In genomic region chr12:55729592-55730446, GRCh38 we compare ENCODE assay signal across 8 cellular contexts. TPM values are rescaled to one million over a fixed set of nuclear protein-coding genes. Genes with fewer than 3 reads are reported as not detected.
DNase-seq lines count a peak whose midpoint lies in the region; TF ChIP-seq lines count a peak whose summit lies in the region.

No MANE protein-coding gene starts in this region.

- intact Hi-C loops in cardiac septum (cut with DNase I), result loop anchor here (1.0 kb wide), 1 partner anchor 22 kb away; no protein-coding TSS in a partner anchor

- no peaks in the 10 kb centered on the region for H3K9me2 ChIP-seq in MM.1S (replicated peaks; ENCODE audit: insufficient read depth, low read length)

- H3K4me3 Mint-ChIP-seq in osteocyte (ENCODE audit: unreplicated experiment), result peak overlapping the region; percentile 87

- no peaks in the 10 kb centered on the region for H3K9me3 Mint-ChIP-seq in osteocyte (ENCODE audit: unreplicated experiment)

- H3K4me1 ChIP-seq in MM.1S (ENCODE audit: low read length), result peaks cover 16% of the 10 kb centered on the region

- peak overlapping the region; percentile 77 for H3K9ac ChIP-seq in MM.1S (ENCODE audit: low read length)

- H3K36me3 Mint-ChIP-seq in osteocyte (ENCODE audit: unreplicated experiment), result peaks cover 16% of the 10 kb centered on the region

- POLR2A ChIA-PET in GM10248 (lab: Yijun Ruan, JAX), result interaction anchor here (0.5 to 1.7 kb wide), 8 partner anchors 8 to 845 kb away, joined by 3 to 11 read pairs (median 3); partner anchors contain the start of genes ORMDL2, PA2G4, RDH5 and SARNP

- no peaks in the 10 kb centered on the region for H3K36me3 ChIP-seq in MM.1S (replicated peaks; ENCODE audit: insufficient read depth, low read length)

- H3K4me2 ChIP-seq in MM.1S (ENCODE audit: low read depth, low read length), result peak overlapping the region; percentile 95

- no peaks in the 10 kb centered on the region for H3K27me3 Mint-ChIP-seq in osteocyte (ENCODE audit: unreplicated experiment)

- CTCF ChIA-PET in GM10248 (lab: Yijun Ruan, JAX), result interaction anchor here (0.8 to 3.1 kb wide), 12 partner anchors 9 to 266 kb away, joined by 3 to 57 read pairs (median 4); partner anchors contain the start of genes DNAJC14 and RDH5

- H3K4me3 ChIP-seq in MM.1S (ENCODE audit: low read length), result peak overlapping the region; percentile 81

- no peaks in the 10 kb centered on the region for H4K20me1 ChIP-seq in MM.1S (ENCODE audit: insufficient read depth, low read length)

- H3K79me2 ChIP-seq in MM.1S (ENCODE audit: low read length), result peaks cover 15% of the 10 kb centered on the region

- H3F3A ChIP-seq in MM.1S (ENCODE audit: insufficient read depth, low read length), result no peaks in the 10 kb centered on the region

- H3K4me1 Mint-ChIP-seq in osteocyte (ENCODE audit: unreplicated experiment), result peaks cover 41% of the 10 kb centered on the region

- H3K27me3 ChIP-seq in MM.1S (replicated peaks; ENCODE audit: insufficient read depth, low read length), result no peaks in the 10 kb centered on the region

- WGBS in adipose tissue, 3 donors, result 1 to 6% (median 2%) methylated on average over 25 of the region's 25 CpGs

- TF ChIP-seq CTCF in GM10248 (IDR thresholded peaks at IDR 0.05; ENCODE audit: control extremely low read depth, extremely low read depth, low read depth, missing control alignments), result no peak
- TF ChIP-seq CTCF in MM.1S (IDR thresholded peaks at IDR 0.05; ENCODE audit: low read length), result no peak
- TF ChIP-seq CTCF in osteocyte (IDR thresholded peaks at IDR 0.05), result peak; percentile 30

- peak overlapping the region; percentile 80 for H2AFZ ChIP-seq in MM.1S (ENCODE audit: low read length)

- peak overlapping the region; percentile 98 for H3K27ac Mint-ChIP-seq in osteocyte (ENCODE audit: unreplicated experiment)

- H3K27ac ChIP-seq in MM.1S (ENCODE audit: low read length) (peak overlapping the region; percentile 43; the same call in 1 of the 2 replicates), adipose tissue (ENCODE audit: low read depth, low read length) (peak overlapping the region; percentile 98)

- DNase-seq in GM10248 (ENCODE audit: extremely low spot score) (peak; percentile 81), HCEC 1CT (peak; percentile 94), MM.1S (peak; percentile 70), SIG-M5 treated with dmso at 0.1 percent for 504 hours (lab: John Stamatoyannopoulos, UW; ENCODE audit: unreplicated experiment) (peak; percentile 90), cardiac septum (ENCODE audit: low spot score) (peak; percentile 96), osteocyte (ENCODE audit: extremely low spot score, unreplicated experiment) (peak; percentile 94), GOT3 (lab: John Stamatoyannopoulos, UW) (no peak)

- H3K9me3 ChIP-seq in MM.1S (replicated peaks; ENCODE audit: insufficient read depth, low read length), result no peaks in the 10 kb centered on the region

RNA-seq across cellular contexts. Expression of gene CD63, which starts 1.0 kb away (rescaled TPM):
- polyA plus RNA-seq in adipose tissue, result 1,000 to 10,000 TPM in 2 of 3 donors, 100 to 1,000 TPM in 1; 611 to 1,583 (median 1,331) TPM
- 914 TPM for total RNA-seq in cardiac septum
- total RNA-seq in osteocyte, result 1,511 and 1,600 TPM in 2 replicates

RNA-seq across cellular contexts. Expression of gene RDH5, which starts 9.6 kb away (rescaled TPM):
- 100 to 1,000 TPM in 1 of 3 donors, 10 to 100 TPM in 1, 1 to 10 TPM in 1; 9.1 to 172 (median 48.9) TPM for polyA plus RNA-seq in adipose tissue
- total RNA-seq in cardiac septum (26.3 TPM), osteocyte (4.1 and 5.9 TPM in 2 replicates)

RNA-seq across cellular contexts. Expression of gene GDF11, which starts 13.1 kb away (rescaled TPM):
- 10 to 100 TPM in 1 of 3 donors, 1 to 10 TPM in 2; 1.5 to 10.2 (median 2.2) TPM for polyA plus RNA-seq in adipose tissue
- total RNA-seq in cardiac septum (18.0 TPM), osteocyte (11.6 and 14.0 TPM in 2 replicates)

RNA-seq across cellular contexts. Expression of gene BLOC1S1, which starts 14.0 kb away (rescaled TPM):
- 100 to 1,000 TPM; 103 to 323 (median 288) TPM for polyA plus RNA-seq in adipose tissue
- total RNA-seq in cardiac septum (97.7 TPM), osteocyte (99.4 and 103 TPM in 2 replicates)

RNA-seq across cellular contexts. Expression of gene ITGA7, which starts 22.1 kb away (rescaled TPM):
- 100 to 1,000 TPM in 2 of 3 donors, 10 to 100 TPM in 1; 71.2 to 591 (median 227) TPM for polyA plus RNA-seq in adipose tissue
- total RNA-seq in cardiac septum, result 806 TPM
- 5.1 and 5.7 TPM in 2 replicates for total RNA-seq in osteocyte
